12 cellular contexts compared by ENCODE assay signal in the genomic region with DNA sequence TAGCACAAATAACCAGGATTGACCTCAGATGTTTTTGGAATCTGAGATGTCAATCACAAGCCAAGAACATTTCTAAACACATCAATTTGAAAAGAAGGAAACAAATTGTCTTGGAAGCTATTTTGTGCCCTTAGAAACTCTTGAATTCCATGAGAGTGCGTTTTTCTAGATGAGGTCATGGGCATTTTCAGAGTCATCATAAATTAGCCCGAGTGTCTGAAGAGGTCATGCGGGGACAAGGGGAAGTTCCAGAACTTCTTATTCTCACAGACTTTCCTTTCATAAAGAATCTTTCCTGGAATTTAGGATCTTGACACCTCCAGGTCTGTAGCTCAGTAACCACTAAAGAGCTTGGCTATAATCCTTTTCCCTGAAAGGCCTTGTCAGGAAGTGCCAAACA. TPM values are rescaled to one million over a fixed set of nuclear protein-coding genes. Genes with fewer than 3 reads are reported as not detected.
DNase-seq lines count a peak whose midpoint lies in the region; ATAC-seq, FAIRE-seq and TF ChIP-seq lines count a peak whose summit lies in the region.
"Had no signal": no experiment of that assay in that cellular context is flagged by ENCODE, and none has a peak within 500 bp of the region (broad histone marks: within the 10 kb centered on the region; RNA-seq: fewer than 3 reads in every experiment).

No MANE protein-coding gene starts in this region.

- H3K27me3 ChIP-seq in fibroblast of lung (ENCODE audit: control insufficient read depth, insufficient read depth, low read length) (no peaks in the 10 kb centered on the region), gastrocnemius medialis (no peaks in the 10 kb centered on the region)

- FAIRE-seq in RCC 7860 (lab: Jason Lieb, UNC), result no peak
- FAIRE-seq: A549, keratinocyte had no signal

- H3K4me2 ChIP-seq in fibroblast of lung (ENCODE audit: extremely low read depth, insufficient read depth, low read length), result no peak overlapping the region
- H3K4me2 ChIP-seq: A549, KMS-11 had no signal

- ATAC-seq in SK-N-SH treated with all-trans-retinoic acid at 6 μM for 48 hours (peak; percentile 34; the same call in 1 of the 3 replicates), gastrocnemius medialis (peak; percentile 45 to 58)
- ATAC-seq: A549 had no signal

- no peaks in the 10 kb centered on the region for H3K79me2 ChIP-seq in fibroblast of lung (ENCODE audit: control insufficient read depth, insufficient read depth, low read length)

- peaks cover 19% of the 10 kb centered on the region for H3K9me3 Mint-ChIP-seq in T-helper 2 cell treated with Interferon-gamma antibody and Interleukin-4, amounts not matched to agents 5 μg/mL and 100 μg/mL, for 36 hours

- H3K36me3 Mint-ChIP-seq in T-helper 2 cell treated with Interferon-gamma antibody and Interleukin-4, amounts not matched to agents 5 μg/mL and 100 μg/mL, for 36 hours (ENCODE audit: low read depth), result peaks cover 76% of the 10 kb centered on the region

- H3K27me3 Mint-ChIP-seq in T-helper 2 cell treated with Interferon-gamma antibody and Interleukin-4, amounts not matched to agents 5 μg/mL and 100 μg/mL, for 36 hours (ENCODE audit: low read depth), result no peaks in the 10 kb centered on the region

- no peaks in the 10 kb centered on the region for H3K36me3 ChIP-seq in fibroblast of lung (ENCODE audit: control insufficient read depth, insufficient read depth, low read length)
- no peaks in the 10 kb centered on the region for H3K36me3 ChIP-seq in gastrocnemius medialis

- TF ChIP-seq CTCF in fibroblast of lung (conservative IDR thresholded peaks at IDR 0.05 in 1 of 2, IDR thresholded peaks at IDR 0.05 in 1 of 2; ENCODE audit: low read depth in 1 of 2, low read length in 2 of 2) (no peak), gastrocnemius medialis (IDR thresholded peaks at IDR 0.05 in 4 of 5, conservative IDR thresholded peaks at IDR 0.05 in 1 of 5) (no peak)

- no peaks in the 10 kb centered on the region for H3K9me3 ChIP-seq in fibroblast of lung (ENCODE audit: control insufficient read depth, insufficient read depth, low read depth, low read length)
- peaks cover 0 to 3% (median 2%) of the 10 kb centered on the region in 3 donors for H3K9me3 ChIP-seq in gastrocnemius medialis

- in situ Hi-C loops in gastrocnemius medialis (cut with MboI; ENCODE audit: low sequenced_read_pairs in 4 of 4), result no loop called here

- peak overlapping the region; percentile 10 for H3K27ac Mint-ChIP-seq in T-helper 2 cell treated with Interferon-gamma antibody and Interleukin-4, amounts not matched to agents 5 μg/mL and 100 μg/mL, for 36 hours

- no peak for TF ChIP-seq POLR2A in gastrocnemius medialis (IDR thresholded peaks at IDR 0.05)

- peak; percentile 1 for DNase-seq in T-helper 2 cell treated with Interferon-gamma antibody and Interleukin-4, amounts not matched to agents 5 μg/mL and 100 μg/mL, for 36 hours (ENCODE audit: low spot score)
- DNase-seq in T-helper 2 cell (no peak), fibroblast of lung (ENCODE audit: low read depth in 2 of 2) (peak; percentile 17 to 32), gastrocnemius medialis (no peak), T-helper 1 cell (no peak), RCC 7860 (ENCODE audit: low spot score) (no peak)
- DNase-seq in activated effector memory CD4-positive, alpha-beta T cell treated with Interleukin-2 at 50 U/mL for 16 hours, result no peak
- DNase-seq: NCI-H82 had no signal

- intact Hi-C loops in gastrocnemius medialis (cut with DNase I; ENCODE audit: low total_unique reads), result no loop called here

- H2AFZ ChIP-seq in fibroblast of lung (ENCODE audit: low read length), result no peak overlapping the region

- no peak overlapping the region for H3K27ac ChIP-seq in fibroblast of lung (ENCODE audit: insufficient read depth, low read length)
- peak overlapping the region in 1 of 4 donors; percentile 35 for H3K27ac ChIP-seq in gastrocnemius medialis
- H3K27ac ChIP-seq: A549, KMS-11 had no signal

- H4K20me1 ChIP-seq in fibroblast of lung (ENCODE audit: control insufficient read depth, extremely low read depth, insufficient read depth, low read length), result no peaks in the 10 kb centered on the region

- H3K4me3 ChIP-seq in fibroblast of lung (replicated peaks in 1 of 4; ENCODE audit: control extremely low read depth in 1 of 4, insufficient read depth in 1 of 4, low read depth in 3 of 4, low read length in 4 of 4), result no peak overlapping the region
- H3K4me3 ChIP-seq in gastrocnemius medialis, result no peak overlapping the region
- H3K4me3 ChIP-seq: A549 had no signal

- no peak overlapping the region for H3K4me3 Mint-ChIP-seq in T-helper 2 cell treated with Interferon-gamma antibody and Interleukin-4, amounts not matched to agents 5 μg/mL and 100 μg/mL, for 36 hours

- H3K4me1 Mint-ChIP-seq in T-helper 2 cell treated with Interferon-gamma antibody and Interleukin-4, amounts not matched to agents 5 μg/mL and 100 μg/mL, for 36 hours (ENCODE audit: low read depth), result peaks cover 49% of the 10 kb centered on the region

- no peak overlapping the region for H3K9ac ChIP-seq in fibroblast of lung (ENCODE audit: insufficient read depth, low read length)
- H3K9ac ChIP-seq: KMS-11 had no signal

- H3K4me1 ChIP-seq in fibroblast of lung (ENCODE audit: control insufficient read depth, extremely low read depth, insufficient read depth, low read length), result no peaks in the 10 kb centered on the region
- H3K4me1 ChIP-seq in gastrocnemius medialis, result peaks cover 8% of the 10 kb centered on the region in 2 donors
- H3K4me1 ChIP-seq: A549 had no signal

TF ChIP-seq in SK-N-SH treated with all-trans-retinoic acid at 6 μM for 48 hours, 23 proteins besides CTCF, POLR2A, EP300 and RAD21 (continues in another document):
- TF ChIP-seq TCF4 (CRISPR knock-in tag; IDR thresholded peaks at IDR 0.05; ENCODE audit: borderline replicate concordance), result no peak
- TF ChIP-seq, protein P1, sequence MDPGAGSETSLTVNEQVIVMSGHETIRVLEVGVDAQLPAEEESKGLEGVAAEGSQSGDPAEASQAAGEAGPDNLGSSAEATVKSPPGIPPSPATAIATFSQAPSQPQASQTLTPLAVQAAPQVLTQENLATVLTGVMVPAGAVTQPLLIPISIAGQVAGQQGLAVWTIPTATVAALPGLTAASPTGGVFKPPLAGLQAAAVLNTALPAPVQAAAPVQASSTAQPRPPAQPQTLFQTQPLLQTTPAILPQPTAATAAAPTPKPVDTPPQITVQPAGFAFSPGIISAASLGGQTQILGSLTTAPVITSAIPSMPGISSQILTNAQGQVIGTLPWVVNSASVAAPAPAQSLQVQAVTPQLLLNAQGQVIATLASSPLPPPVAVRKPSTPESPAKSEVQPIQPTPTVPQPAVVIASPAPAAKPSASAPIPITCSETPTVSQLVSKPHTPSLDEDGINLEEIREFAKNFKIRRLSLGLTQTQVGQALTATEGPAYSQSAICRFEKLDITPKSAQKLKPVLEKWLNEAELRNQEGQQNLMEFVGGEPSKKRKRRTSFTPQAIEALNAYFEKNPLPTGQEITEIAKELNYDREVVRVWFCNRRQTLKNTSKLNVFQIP (CRISPR knock-in tag; IDR thresholded peaks at IDR 0.05; ENCODE audit: borderline replicate concordance, low read depth), result no peak
- no peak for TF ChIP-seq ZC3H10 (CRISPR knock-in tag; IDR thresholded peaks at IDR 0.05)
- no peak for TF ChIP-seq ZFP3 (CRISPR knock-in tag; IDR thresholded peaks at IDR 0.05)
- TF ChIP-seq TSHZ2 (CRISPR knock-in tag; IDR thresholded peaks at IDR 0.05), result no peak
- no peak for TF ChIP-seq TOX (CRISPR knock-in tag; IDR thresholded peaks at IDR 0.05; ENCODE audit: borderline replicate concordance)
- TF ChIP-seq OSR1 (CRISPR knock-in tag; IDR thresholded peaks at IDR 0.05), result no peak

RNA-seq across cellular contexts. Expression of gene IL2RA, which starts 28.2 kb away (rescaled TPM):
- total RNA-seq in fibroblast of lung (not detected in 2 replicates), gastrocnemius medialis (1 to 10 TPM in 1 of 4 donors, not detected in 3; 2.1 TPM)
- polyA plus RNA-seq in fibroblast of lung, result not detected in 2 replicates
- polyA plus RNA-seq in fibroblast of lung (2012), result not detected in 2 replicates
- not detected in 2 replicates for polyA minus RNA-seq in fibroblast of lung (ENCODE audit: low replicate concordance)
- polyA plus RNA-seq: A549, keratinocyte had no signal

RNA-seq across cellular contexts. Expression of gene RBM17, which starts 54.9 kb away (rescaled TPM):
- total RNA-seq in fibroblast of lung, result 46.1 and 56.8 TPM in 2 replicates
- polyA plus RNA-seq in fibroblast of lung, result 28.9 and 32.5 TPM in 2 replicates
- 67.0 and 78.2 TPM in 2 replicates for polyA plus RNA-seq in fibroblast of lung (2012)
- polyA minus RNA-seq in fibroblast of lung (ENCODE audit: low replicate concordance), result 11.5 and 20.2 TPM in 2 replicates
- total RNA-seq in gastrocnemius medialis, result 10 to 100 TPM; 53.2 to 67.4 (median 60.1) TPM

RNA-seq across cellular contexts. Expression of gene IL15RA, which starts 56.6 kb away (rescaled TPM):
- total RNA-seq in fibroblast of lung (9.2 and 13.7 TPM in 2 replicates), gastrocnemius medialis (10 to 100 TPM; 13.1 to 17.6 (median 15.6) TPM)
- 5.9 and 8.4 TPM in 2 replicates for polyA plus RNA-seq in fibroblast of lung
- polyA plus RNA-seq in fibroblast of lung (2012), result 7.4 and 10.5 TPM in 2 replicates
- 8.6 and 12.3 TPM in 2 replicates for polyA minus RNA-seq in fibroblast of lung (ENCODE audit: low replicate concordance)

Comparison
In these comparisons a context has a peak if more than half of its experiments do, and no peak if none do; other contexts are left out.
1. DNase-seq: peak in T-helper 2 cell treated with Interferon-gamma antibody and Interleukin-4, amounts not matched to agents 5 μg/mL and 100 μg/mL, for 36 hours (single experiment) and fibroblast of lung (2 of 2); none in T-helper 2 cell (0 of 5), gastrocnemius medialis (0 of 2), activated effector memory CD4-positive, alpha-beta T cell treated with Interleukin-2 at 50 U/mL for 16 hours (single experiment), T-helper 1 cell (0 of 5) and RCC 7860 (single experiment).